8 cellular contexts compared by ENCODE assay signal in the genomic region with DNA sequence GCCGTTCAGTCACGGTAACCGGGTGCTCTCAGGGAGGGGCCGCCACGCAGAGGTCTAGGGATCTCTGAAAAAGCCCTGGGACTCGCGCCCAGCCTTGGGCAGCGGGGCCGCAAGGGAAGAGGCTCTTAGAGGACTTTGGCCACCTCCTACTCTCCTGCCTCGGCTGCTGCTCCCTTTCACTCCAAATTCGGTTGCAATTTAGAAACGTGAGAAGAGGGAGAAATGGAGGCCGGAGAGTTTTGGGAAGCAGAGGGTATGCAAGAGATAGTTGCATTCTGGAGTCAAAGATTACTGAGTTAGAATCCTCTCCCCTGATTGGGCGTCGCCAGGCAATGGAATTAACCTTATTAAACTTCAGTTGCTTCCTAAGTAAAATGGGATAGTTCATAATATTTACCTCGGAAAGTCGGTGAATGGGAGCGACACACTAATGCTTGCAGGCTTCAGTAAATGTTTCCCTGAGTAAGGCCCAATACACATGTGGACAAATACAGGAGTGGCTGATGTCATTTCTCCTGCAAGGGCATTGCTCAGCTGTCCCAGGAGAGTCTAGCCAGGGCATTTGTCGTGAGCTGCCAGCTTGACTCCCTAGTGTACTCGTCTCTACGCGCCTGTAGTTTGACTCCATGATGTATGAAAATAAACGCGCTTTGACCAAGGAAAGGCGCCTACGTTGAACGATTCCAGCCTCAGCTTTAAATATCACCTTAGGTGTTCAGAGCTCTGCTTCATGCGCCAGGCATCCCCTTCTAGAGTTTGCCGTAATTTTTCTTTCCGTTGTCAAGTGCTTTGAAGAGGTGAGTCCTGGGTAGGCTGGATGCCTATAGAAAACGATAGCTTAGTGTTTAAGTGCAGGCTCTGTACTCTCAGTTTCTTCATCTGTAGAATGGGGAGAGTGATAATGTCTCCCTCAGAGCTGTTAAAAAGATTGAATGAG. TPM values are rescaled to one million over a fixed set of nuclear protein-coding genes. Genes with fewer than 3 reads are reported as not detected.
DNase-seq lines count a peak whose midpoint lies in the region; ATAC-seq lines count a peak whose summit lies in the region.

No MANE protein-coding gene starts in this region.

- peak overlapping the region; percentile 6 for H3K27ac ChIP-seq in adipose tissue (ENCODE audit: low read depth, low read length)
- H3K27ac ChIP-seq in right cardiac atrium (ENCODE audit: low read length) = peak overlapping the region; percentile 81

- peaks cover 7% of the 10 kb centered on the region for H3K4me1 ChIP-seq in right cardiac atrium (ENCODE audit: control insufficient read depth, insufficient read depth, low read length)

- DNase-seq in CD1c-positive myeloid dendritic cell (ENCODE audit: extremely low spot score) = peak; percentile 1
- peak; percentile 66 for DNase-seq in NCI-H2171 treated with DMSO at 0.1 percent for 48 hours (lab: John Stamatoyannopoulos, UW)
- peak in 1 of 3 donors; percentile 29 for DNase-seq in right cardiac atrium
- peak; percentile 89 for DNase-seq in retina
- DNase-seq in COR-L47 (lab: John Stamatoyannopoulos, UW) = no peak

- intact Hi-C loops in right cardiac atrium (cut with DNase I) = no loop called here

- H3K9me3 ChIP-seq in right cardiac atrium (ENCODE audit: control insufficient read depth, low read length) = no peaks in the 10 kb centered on the region

- no peaks in the 10 kb centered on the region for H3K27me3 ChIP-seq in right cardiac atrium (ENCODE audit: control insufficient read depth, insufficient read depth)

- 4 to 9% (median 7%) methylated on average over 31 of the region's 31 CpGs for WGBS in adipose tissue, 3 donors
- WGBS in right cardiac atrium = 6% methylated on average over 31 of the region's 31 CpGs

- ATAC-seq in GM18520 (IDR thresholded peaks at IDR 0.05; ENCODE audit: unreplicated experiment) (peak; percentile 15), HG02970 (IDR thresholded peaks at IDR 0.05; ENCODE audit: low FRiP score, unreplicated experiment) (peak; percentile 21), right cardiac atrium (peak; percentile 58 to 71)

- H3K4me3 ChIP-seq in right cardiac atrium (ENCODE audit: low read length) = peak overlapping the region; percentile 98

RNA-seq across cellular contexts. Expression of a gene that starts 0.7 kb away (rescaled TPM):
- polyA plus RNA-seq in adipose tissue = 10 to 100 TPM in 1 of 3 donors, 1 to 10 TPM in 2; 7.8 to 25.7 (median 9.2) TPM
- total RNA-seq in right cardiac atrium = 10 to 100 TPM; 28.4 to 32.8 (median 30.2) TPM
- polyA plus RNA-seq in right cardiac atrium = 15.5 TPM

RNA-seq across cellular contexts. Expression of a gene that starts 0.9 kb away (rescaled TPM):
- polyA plus RNA-seq in adipose tissue = 10 to 100 TPM; 34.2 to 40.4 (median 34.4) TPM
- total RNA-seq in right cardiac atrium = 10 to 100 TPM; 72.9 to 80.7 (median 75.2) TPM
- 23.0 TPM for polyA plus RNA-seq in right cardiac atrium

RNA-seq across cellular contexts. Expression of a gene that starts 26.7 kb away (rescaled TPM):
- polyA plus RNA-seq in adipose tissue = 10 to 100 TPM; 36.6 to 47.3 (median 38.0) TPM
- 100 to 1,000 TPM in 1 of 4 donors, 10 to 100 TPM in 3; 88.7 to 103 (median 93.5) TPM for total RNA-seq in right cardiac atrium
- 52.3 TPM for polyA plus RNA-seq in right cardiac atrium
